14 cellular contexts compared by ENCODE assay signal in the genomic region with DNA sequence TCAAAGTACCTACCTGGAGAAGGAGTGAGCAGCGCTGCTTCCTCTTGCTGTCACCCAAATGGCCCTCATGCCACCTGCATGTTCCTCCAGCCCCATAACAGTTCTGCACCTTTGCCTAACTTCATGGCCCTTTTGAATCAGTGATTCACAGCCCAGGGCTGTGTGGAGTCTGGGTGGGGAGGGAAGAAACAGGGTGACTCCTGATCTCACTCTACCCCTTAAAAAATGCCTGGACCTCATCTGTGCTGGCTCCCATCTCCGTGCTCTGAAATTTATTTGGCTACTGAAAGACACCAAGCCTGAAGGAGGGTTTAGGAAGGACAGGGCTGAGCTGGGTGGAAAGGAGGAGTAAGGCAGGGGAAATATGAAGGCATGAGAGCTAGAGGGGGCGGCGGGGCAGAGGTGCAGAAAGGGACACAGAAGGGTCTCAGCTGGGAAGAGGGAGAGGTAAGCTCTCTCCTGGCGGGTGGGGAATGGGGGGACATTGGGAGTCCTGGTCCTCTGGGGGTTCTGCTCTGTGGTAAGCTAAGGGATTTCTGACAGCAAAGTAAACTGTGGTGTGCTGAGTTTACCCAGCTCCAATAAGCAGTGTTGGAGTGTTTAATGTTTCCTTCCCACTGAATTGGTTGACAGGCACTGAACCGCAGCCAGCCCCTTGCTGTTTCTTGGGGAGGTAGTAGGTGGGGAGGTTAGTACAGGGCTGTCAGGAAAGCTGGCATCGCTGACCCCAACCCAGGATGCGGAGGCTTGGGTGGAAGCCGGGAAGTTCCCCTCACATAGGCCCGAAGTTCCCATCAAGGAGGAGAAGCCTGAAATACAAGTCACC.
DNase-seq lines count a peak whose midpoint lies in the region; FAIRE-seq and TF ChIP-seq lines count a peak whose summit lies in the region.
"Had no signal": no experiment of that assay in that cellular context is flagged by ENCODE, and none has a peak within 500 bp of the region (broad histone marks: within the 10 kb centered on the region; RNA-seq: fewer than 3 reads in every experiment).

No MANE protein-coding gene starts in this region.

- no peak overlapping the region for H3K4me2 ChIP-seq in H1 (ENCODE audit: insufficient read depth in 1 of 2, low read depth in 2 of 2, low read length in 2 of 2)
- H3K4me2 ChIP-seq: KMS-11 had no signal

- H3K4me3 ChIP-seq in H1 (ENCODE audit: extremely low read depth in 1 of 4, insufficient read depth in 2 of 4, low read depth in 3 of 4, low read length in 4 of 4) (no peak overlapping the region), transverse colon (no peak overlapping the region), dorsolateral prefrontal cortex (peak overlapping the region in 6 of 59 donors; percentile 0 to 54 (median 28))
- H3K4me3 ChIP-seq: tibial artery had no signal

- no peaks in the 10 kb centered on the region for H3K36me3 ChIP-seq in H1 (ENCODE audit: control insufficient read depth in 2 of 4, insufficient read depth in 4 of 4, low read length in 3 of 4)
- H3K36me3 ChIP-seq in transverse colon, result no peaks in the 10 kb centered on the region
- H3K36me3 ChIP-seq: tibial artery had no signal

- TF ChIP-seq RAD21 in H1 (IDR thresholded peaks at IDR 0.05 in 1 of 2, conservative IDR thresholded peaks at IDR 0.05 in 1 of 2; ENCODE audit: low read depth in 2 of 2, low read length in 2 of 2), result no peak

- H3K23me2 ChIP-seq in H1 (ENCODE audit: low read depth, low read length), result no peaks in the 10 kb centered on the region

- 0 out of 2 replicates have a peak overlapping the region, but pooled peaks have one; percentile 7 for H2BK12ac ChIP-seq in H1 (ENCODE audit: low read depth, low read length)

- no peak overlapping the region; the same call in 1 of the 2 replicates for H4K8ac ChIP-seq in H1 (ENCODE audit: extremely low read depth, insufficient read depth, low read length)

- no peak overlapping the region for H3K23ac ChIP-seq in H1 (ENCODE audit: insufficient read length)

- no peak overlapping the region for H3K14ac ChIP-seq in H1 (ENCODE audit: insufficient read length)

- H2AK5ac ChIP-seq in H1 (ENCODE audit: low read depth, low read length), result peak overlapping the region; percentile 0; the same call in 1 of the 2 replicates

- intact Hi-C loops in transverse colon (cut with DNase I; ENCODE audit: low total_unique reads), result loop anchor here (10.0 kb wide), 1 partner anchor 76 kb away; the partner anchor contains the start of gene CDON
- intact Hi-C loops in dorsolateral prefrontal cortex (cut with DNase I), result no loop called here

- peak overlapping the region; percentile 53 for H2BK15ac ChIP-seq in H1 (ENCODE audit: low read length)

- FAIRE-seq in H1 (lab: Jason Lieb, UNC), result no peak

- no peak overlapping the region for H2BK20ac ChIP-seq in H1 (ENCODE audit: low read length)

- H4K5ac ChIP-seq in H1 (ENCODE audit: insufficient read length, low read depth, low read length), result no peak overlapping the region

- in situ Hi-C loops in transverse colon (cut with MboI; ENCODE audit: low pct_ligation_motif_present in 1 of 4, low pct_unique_long_range_greater_than_20kb in 1 of 4, low sequenced_read_pairs in 3 of 4), result no loop called here

- TF ChIP-seq POLR2A in H1 (IDR thresholded peaks at IDR 0.05; ENCODE audit: control extremely low read depth in 1 of 2, low read depth in 2 of 2, low read length in 2 of 2) (no peak), transverse colon (IDR thresholded peaks at IDR 0.05) (no peak)

- H3K4me1 Mint-ChIP-seq in activated T-cell treated with anti-CD3 and anti-CD28 coated beads, Interleukin-2, amount 50 U/mL, for 24 hours (ENCODE audit: low read depth), result no peaks in the 10 kb centered on the region
- H3K4me1 Mint-ChIP-seq: naive thymus-derived CD8-positive, alpha-beta T cell had no signal

- no peaks in the 10 kb centered on the region for H3K27me3 ChIP-seq in H1 (replicated peaks in 1 of 4; ENCODE audit: control insufficient read depth in 3 of 4, extremely low read depth in 1 of 4, insufficient read depth in 3 of 4, low read length in 3 of 4)
- no peaks in the 10 kb centered on the region for H3K27me3 ChIP-seq in transverse colon
- peaks cover 0 to 19% (median 0%) of the 10 kb centered on the region in 45 donors for H3K27me3 ChIP-seq in dorsolateral prefrontal cortex

- H2BK5ac ChIP-seq in H1 (ENCODE audit: low read depth, low read length), result no peak overlapping the region; the same call in 1 of the 2 replicates

- no peak overlapping the region for H3K27ac Mint-ChIP-seq in activated T-cell treated with anti-CD3 and anti-CD28 coated beads, Interleukin-2, amount 50 U/mL, for 24 hours
- H3K27ac Mint-ChIP-seq: activated T-helper 1 cell treated with anti-CD3 and anti-CD28 coated beads, Interleukin-12 subunit alpha, Interleukin-12 subunit beta, Interleukin-2, Interleukin-4 antibody, amounts not matched to agents 30 ng/mL and 10 ng/mL and 1 ng/mL, durations not matched to agents 14 hours and 24 hours and 36 hours had no signal

- H3K9ac ChIP-seq in H1 (replicated peaks in 1 of 4; ENCODE audit: extremely low read depth in 1 of 4, low read depth in 3 of 4, low read length in 3 of 4), result no peak overlapping the region
- H3K9ac ChIP-seq: KMS-11 had no signal

- peak overlapping the region; percentile 1 for H4K91ac ChIP-seq in H1 (replicated peaks; ENCODE audit: insufficient read length, low read length)

- DNase-seq in NCI-H345 (lab: John Stamatoyannopoulos, UW) (peak; percentile 33), NCI-H345 treated with DMSO at 0.1 percent for 48 hours (lab: John Stamatoyannopoulos, UW; ENCODE audit: unreplicated experiment) (no peak), H1 (ENCODE audit: low read depth in 1 of 2, low spot score in 2 of 2) (no peak), myocyte (ENCODE audit: low read depth) (peak; percentile 52), transverse colon (no peak), dorsolateral prefrontal cortex (no peak), T-helper 1 cell (no peak)
- DNase-seq in activated T-cell treated with anti-CD3 and anti-CD28 coated beads, Interleukin-2, amount 50 U/mL, for 24 hours, result no peak
- DNase-seq: activated CD4-positive, alpha-beta T cell treated with anti-CD3 and anti-CD28 coated beads for 4 hours; naive thymus-derived CD8-positive, alpha-beta T cell; stimulated activated CD4-positive, alpha-beta T cell treated with anti-CD3 and anti-CD28 coated beads, Interleukin-12 subunit alpha, Interleukin-12 subunit beta, amount 100 ng/mL, for 4 hours had no signal

- TF ChIP-seq CTCF in H1 (IDR thresholded peaks at IDR 0.05; ENCODE audit: control extremely low read depth in 1 of 3, insufficient read depth in 1 of 3, low read depth in 1 of 3, low read length in 3 of 3), result no peak
- no peak for TF ChIP-seq CTCF in transverse colon (IDR thresholded peaks at IDR 0.05)
- TF ChIP-seq CTCF in dorsolateral prefrontal cortex (IDR thresholded peaks at IDR 0.05 in 54 of 56, conservative IDR thresholded peaks at IDR 0.05 in 2 of 56; ENCODE audit: low read depth in 1 of 56, partially characterized antibody in 56 of 56), result no peak

- CTCF ChIA-PET in H1 (lab: Charles Lee; ENCODE audit: partially characterized antibody), result interaction anchor here (0.8 to 1.7 kb wide), 10 partner anchors 10 to 208 kb away, joined by 3 to 7 read pairs (median 3); no protein-coding TSS in a partner anchor

- H3K9me3 Mint-ChIP-seq in activated T-cell treated with anti-CD3 and anti-CD28 coated beads, Interleukin-2, amount 50 U/mL, for 24 hours, result no peaks in the 10 kb centered on the region
- H3K9me3 Mint-ChIP-seq: activated T-helper 1 cell treated with anti-CD3 and anti-CD28 coated beads, Interleukin-12 subunit alpha, Interleukin-12 subunit beta, Interleukin-2, Interleukin-4 antibody, amounts not matched to agents 30 ng/mL and 10 ng/mL and 1 ng/mL, durations not matched to agents 14 hours and 24 hours and 36 hours; naive thymus-derived CD8-positive, alpha-beta T cell had no signal

- H2AFZ ChIP-seq in H1 (ENCODE audit: low read length), result no peak overlapping the region

- H2BK120ac ChIP-seq in H1 (replicated peaks; ENCODE audit: low read depth, low read length), result no peak overlapping the region

- no peaks in the 10 kb centered on the region for H3K36me3 Mint-ChIP-seq in activated T-cell treated with anti-CD3 and anti-CD28 coated beads, Interleukin-2, amount 50 U/mL, for 24 hours (ENCODE audit: low read depth)
- H3K36me3 Mint-ChIP-seq: naive thymus-derived CD8-positive, alpha-beta T cell had no signal

- no peak overlapping the region for H3K56ac ChIP-seq in H1 (replicated peaks; ENCODE audit: insufficient read length, low read depth, low read length)

- H4K20me1 ChIP-seq in H1 (replicated peaks in 1 of 2; ENCODE audit: control insufficient read depth in 1 of 2, insufficient read depth in 2 of 2, low read length in 2 of 2), result no peaks in the 10 kb centered on the region

- H3K18ac ChIP-seq in H1 (ENCODE audit: extremely low read depth, low read length), result 0 out of 2 replicates have a peak overlapping the region, but pooled peaks have one; percentile 5

- peak overlapping the region; percentile 44 for H3K4ac ChIP-seq in H1 (replicated peaks; ENCODE audit: insufficient read length, low read depth, low read length)

- POLR2A ChIA-PET in H1 (lab: Charles Lee; ENCODE audit: partially characterized antibody), result interaction anchor here (0.9 to 1.5 kb wide), 3 partner anchors 8 to 71 kb away, joined by 3 to 4 read pairs (median 3); partner anchors contain the start of genes FAM118B and RPUSD4

- H3K9me3 ChIP-seq in H1 (ENCODE audit: insufficient read depth in 2 of 2, low read depth in 1 of 2, low read length in 1 of 2), result no peaks in the 10 kb centered on the region
- no peaks in the 10 kb centered on the region for H3K9me3 ChIP-seq in transverse colon
- H3K9me3 ChIP-seq: tibial artery had no signal

- TF ChIP-seq EP300 in H1 (IDR thresholded peaks at IDR 0.05; ENCODE audit: borderline replicate concordance in 1 of 2, low read depth in 2 of 2, low read length in 2 of 2) (no peak), transverse colon (IDR thresholded peaks at IDR 0.05; ENCODE audit: low read depth) (no peak)

- H3K27me3 Mint-ChIP-seq in activated T-cell treated with anti-CD3 and anti-CD28 coated beads, Interleukin-2, amount 50 U/mL, for 24 hours, result peaks cover 28% of the 10 kb centered on the region

- WGBS in H1 (ENCODE audit: extremely low coverage in 1 of 2, insufficient coverage in 1 of 2, insufficient read length in 1 of 2, insufficient replicate concordance in 2 of 2, low coverage in 1 of 2, low lambda C conversion rate in 2 of 2, missing lambda C conversion rate in 1 of 2), 2 experiments, result 77% methylated on average over 10 of the region's 10 CpGs; no CpG with 5 or more reads in 1 of the 2 experiments
- 40 to 58% methylated on average over 1 to 10 of the region's 10 CpGs for WGBS in transverse colon (ENCODE audit: low coverage in 1 of 2), 2 donors

- H3K79me1 ChIP-seq in H1 (ENCODE audit: low read depth, low read length), result no peaks in the 10 kb centered on the region

- no peak overlapping the region for H3K4me3 Mint-ChIP-seq in activated T-cell treated with anti-CD3 and anti-CD28 coated beads, Interleukin-2, amount 50 U/mL, for 24 hours
- H3K4me3 Mint-ChIP-seq: activated T-helper 1 cell treated with anti-CD3 and anti-CD28 coated beads, Interleukin-12 subunit alpha, Interleukin-12 subunit beta, Interleukin-2, Interleukin-4 antibody, amounts not matched to agents 30 ng/mL and 10 ng/mL and 1 ng/mL, durations not matched to agents 14 hours and 24 hours and 36 hours; naive thymus-derived CD8-positive, alpha-beta T cell had no signal

- H3K4me1 ChIP-seq in H1 (replicated peaks in 1 of 4; ENCODE audit: control insufficient read depth in 3 of 4, insufficient read depth in 4 of 4, low read length in 3 of 4) (peaks cover 7 to 14% (median 8%) of the 10 kb centered on the region in 4 experiments), transverse colon (peaks cover 7 to 51% (median 19%) of the 10 kb centered on the region in 4 donors)

- H3K79me2 ChIP-seq in H1 (ENCODE audit: control insufficient read depth in 1 of 2, insufficient read depth in 2 of 2, low read length in 2 of 2), result no peaks in the 10 kb centered on the region

- H3K27ac ChIP-seq in H1 (ENCODE audit: low read depth, low read length) (no peak overlapping the region), transverse colon (peak overlapping the region; percentile 25 to 82 (median 75)), dorsolateral prefrontal cortex (peak overlapping the region in 1 of 59 donors; percentile 83)
- H3K27ac ChIP-seq: KMS-11, tibial artery had no signal

Comparison
In these comparisons a context has a peak if more than half of its experiments do, and no peak if none do; other contexts are left out.
1. DNase-seq: peak in NCI-H345 (single experiment) and myocyte (single experiment); none in NCI-H345 treated with DMSO at 0.1 percent for 48 hours (single experiment), H1 (0 of 2), transverse colon (single experiment), dorsolateral prefrontal cortex (0 of 10), T-helper 1 cell (0 of 5) and activated T-cell treated with anti-CD3 and anti-CD28 coated beads, Interleukin-2, amount 50 U/mL, for 24 hours (single experiment).